33 cellular contexts compared by ENCODE assay signal in genomic region chr20:11084508-11084907, GRCh38.
"Had no signal": no experiment of that assay in that cellular context is flagged by ENCODE, and none has a peak within 500 bp of the region (broad histone marks: within the 10 kb centered on the region; RNA-seq: fewer than 3 reads in every experiment).

No MANE protein-coding gene starts in this region.

- H3K9me3 Mint-ChIP-seq: activated T-cell treated with anti-CD3 and anti-CD28 coated beads, Interleukin-2, amount 50 U/mL, for 24 hours; T-helper 2 cell treated with Interferon-gamma antibody and Interleukin-4, amounts not matched to agents 5 μg/mL and 100 μg/mL, for 36 hours had no signal

- H3K4me1 Mint-ChIP-seq: activated CD4-positive, alpha-beta memory T cell treated with anti-CD3 and anti-CD28 coated beads, Interleukin-2, amount 10 ng/mL, durations not matched to agents 7 days and 5 days; activated CD4-positive, alpha-beta T cell treated with anti-CD3 and anti-CD28 coated beads, Interleukin-2, amount 10 ng/mL, durations not matched to agents 7 days and 5 days; central memory CD8-positive, alpha-beta T cell had no signal

- H3K27me3 ChIP-seq: brain microvascular endothelial cell, esophagus muscularis mucosa, foreskin keratinocyte, gastrocnemius medialis, heart left ventricle had no signal

- H3K4me3 Mint-ChIP-seq: activated CD4-positive, alpha-beta memory T cell treated with anti-CD3 and anti-CD28 coated beads, Interleukin-2, amount 10 ng/mL, durations not matched to agents 7 days and 5 days; activated CD4-positive, alpha-beta T cell treated with anti-CD3 and anti-CD28 coated beads, Interleukin-2, amount 10 ng/mL, durations not matched to agents 7 days and 5 days; activated naive CD8-positive, alpha-beta T cell; activated T-cell treated with anti-CD3 and anti-CD28 coated beads, Interleukin-2, amount 50 U/mL, for 24 hours; activated T-cell treated with anti-CD3 and anti-CD28 coated beads, Interleukin-2, amount 50 U/mL, for 72 hours; central memory CD8-positive, alpha-beta T cell; dendritic cell treated with granulocyte-macrophage colony-stimulating factor and Interleukin-4, amounts not matched to agents 40 ng/mL and 50 ng/mL, for 4 days; effector memory CD8-positive, alpha-beta T cell; T-helper 2 cell treated with Interferon-gamma antibody and Interleukin-4, amounts not matched to agents 5 μg/mL and 100 μg/mL, for 36 hours; WTC11 had no signal

- DNase-seq: activated CD4-positive, alpha-beta memory T cell treated with anti-CD3 and anti-CD28 coated beads, Interleukin-2, amount 10 ng/mL, durations not matched to agents 7 days and 5 days; activated CD4-positive, alpha-beta T cell treated with anti-CD3 and anti-CD28 coated beads for 1 hour; activated CD4-positive, alpha-beta T cell treated with anti-CD3 and anti-CD28 coated beads for 4 hours; activated CD4-positive, alpha-beta T cell treated with anti-CD3 and anti-CD28 coated beads, Interleukin-2, amount 10 ng/mL, durations not matched to agents 7 days and 5 days; activated CD4-positive, alpha-beta T cell treated with anti-CD3 and anti-CD28 coated beads, Interleukin-2, amount 50 U/mL, for 4 hours; activated CD8-positive, alpha-beta memory T cell treated with anti-CD3 and anti-CD28 coated beads, Interleukin-2, amount 50 U/mL, for 48 hours; activated gamma-delta T cell; activated naive CD4-positive, alpha-beta T cell; activated naive CD4-positive, alpha-beta T cell treated with anti-CD3 and anti-CD28 coated beads, Interleukin-2, amount 50 U/mL, for 16 hours; activated T-cell treated with anti-CD3 and anti-CD28 coated beads for 4 hours; activated T-cell treated with anti-CD3 and anti-CD28 coated beads, Interleukin-2, amount 50 U/mL, for 24 hours; activated T-cell treated with anti-CD3 and anti-CD28 coated beads, Interleukin-2, amount 50 U/mL, for 72 hours; amniotic stem cell; anterior cingulate cortex; brain microvascular endothelial cell; effector CD4-positive, alpha-beta T cell; effector memory CD8-positive, alpha-beta T cell; erythroblast; gastrocnemius medialis; glutamatergic neuron; heart left ventricle; hypothalamus; T1000 had no signal

- FAIRE-seq: astrocyte had no signal

- H3K36me3 Mint-ChIP-seq: activated naive CD8-positive, alpha-beta T cell; WTC11 had no signal

- H3K27me3 Mint-ChIP-seq: activated CD4-positive, alpha-beta memory T cell treated with anti-CD3 and anti-CD28 coated beads, Interleukin-2, amount 10 ng/mL, durations not matched to agents 7 days and 5 days; activated CD4-positive, alpha-beta T cell treated with anti-CD3 and anti-CD28 coated beads, Interleukin-2, amount 10 ng/mL, durations not matched to agents 7 days and 5 days; activated T-cell treated with anti-CD3 and anti-CD28 coated beads, Interleukin-2, amount 50 U/mL, for 24 hours; central memory CD8-positive, alpha-beta T cell; effector memory CD8-positive, alpha-beta T cell had no signal

- H3K9me3 ChIP-seq: esophagus muscularis mucosa, gastrocnemius medialis, heart left ventricle had no signal

- H3K4me3 ChIP-seq: coronary artery, esophagus muscularis mucosa, gastrocnemius medialis, heart left ventricle had no signal

- H3K27ac Mint-ChIP-seq: activated CD4-positive, alpha-beta memory T cell treated with anti-CD3 and anti-CD28 coated beads, Interleukin-2, amount 10 ng/mL, durations not matched to agents 7 days and 5 days; activated CD4-positive, alpha-beta T cell treated with anti-CD3 and anti-CD28 coated beads, Interleukin-2, amount 10 ng/mL, durations not matched to agents 7 days and 5 days; activated naive CD8-positive, alpha-beta T cell; activated T-cell treated with anti-CD3 and anti-CD28 coated beads, Interleukin-2, amount 50 U/mL, for 24 hours; activated T-cell treated with anti-CD3 and anti-CD28 coated beads, Interleukin-2, amount 50 U/mL, for 72 hours; dendritic cell treated with granulocyte-macrophage colony-stimulating factor and Interleukin-4, amounts not matched to agents 40 ng/mL and 50 ng/mL, for 4 days; effector memory CD8-positive, alpha-beta T cell; T-helper 2 cell treated with Interferon-gamma antibody and Interleukin-4, amounts not matched to agents 5 μg/mL and 100 μg/mL, for 36 hours; WTC11 had no signal

- H3K27ac ChIP-seq: brain microvascular endothelial cell, coronary artery, esophagus muscularis mucosa, foreskin keratinocyte, gastrocnemius medialis, heart left ventricle, VCaP had no signal

- H3K4me1 ChIP-seq: esophagus muscularis mucosa, gastrocnemius medialis had no signal

- H3K36me3 ChIP-seq: brain microvascular endothelial cell, esophagus muscularis mucosa, gastrocnemius medialis, heart left ventricle had no signal

- ATAC-seq: activated T-cell treated with anti-CD3 and anti-CD28 coated beads, Interleukin-2, amount 50 U/mL, for 72 hours; effector memory CD8-positive, alpha-beta T cell; foreskin keratinocyte; gastrocnemius medialis; heart left ventricle; WTC11 had no signal
